36 cellular contexts compared by ENCODE assay signal in genomic region chr2:170863087-170863486, GRCh38. TPM values are rescaled to one million over a fixed set of nuclear protein-coding genes. Genes with fewer than 3 reads are reported as not detected.
"Had no signal": no experiment of that assay in that cellular context is flagged by ENCODE, and none has a peak within 500 bp of the region (broad histone marks: within the 10 kb centered on the region; RNA-seq: fewer than 3 reads in every experiment).

No MANE protein-coding gene starts in this region.

- H3K4me2 ChIP-seq: KMS-11 had no signal

- H3K4me3 ChIP-seq: MG63 had no signal

- DNase-seq: Karpas-422, Kasumi-1, MG63, MM.1S, MV-4-11, NCI-H1048, NCI-H1092, NCI-H1092 treated with DMSO at 0.1 percent for 48 hours, NCI-H1105, NCI-H1105 treated with DMSO at 0.1 percent for 48 hours, NCI-H1417, NCI-H1417 treated with DMSO at 0.1 percent for 48 hours, NCI-H1436, NCI-H1436 treated with DMSO at 0.1 percent for 48 hours, NCI-H146, NCI-H1694, NCI-H1694 treated with DMSO at 0.1 percent for 48 hours, NCI-H187, NCI-H187 treated with DMSO at 0.1 percent for 48 hours, NCI-H1930, NCI-H2029, NCI-H2029 treated with DMSO at 0.1 percent for 48 hours, NCI-H2081, NCI-H2081 treated with DMSO at 0.1 percent for 48 hours, NCI-H2107, NCI-H2171, NCI-H2171 treated with DMSO at 0.1 percent for 48 hours, NCI-H2227 treated with DMSO at 0.1 percent for 48 hours, NCI-H226, NCI-H345, NCI-H446, NCI-H446 treated with DMSO at 0.1 percent for 48 hours, NCI-H510A, NCI-H510A treated with DMSO at 0.1 percent for 48 hours had no signal

- H3K27me3 ChIP-seq: MG63 had no signal

- H3K9me3 ChIP-seq: MG63 had no signal

- H3K9ac ChIP-seq: KMS-11 had no signal

- H3K27ac ChIP-seq: KMS-11 had no signal

- H3K36me3 ChIP-seq: MG63 had no signal

RNA-seq across cellular contexts. Expression of gene GAD1, which starts 46.4 kb away (rescaled TPM):
- total RNA-seq: NCI-H460 had no signal
